8 cellular contexts compared by ENCODE assay signal in genomic region chr1:212287261-212287895, GRCh38. TPM values are rescaled to one million over a fixed set of nuclear protein-coding genes. Genes with fewer than 3 reads are reported as not detected.
DNase-seq lines count a peak whose midpoint lies in the region; ATAC-seq and TF ChIP-seq lines count a peak whose summit lies in the region.

No MANE protein-coding gene starts in this region.

- in situ Hi-C loops in ACHN (cut with HindIII; ENCODE audit: low pct_ligation_motif_present, low pct_unique_long_range_greater_than_20kb, low sequenced_read_pairs): no loop called here

- BruUV-seq in A673 (replicated peaks; lab: Mats Ljungman, UMichigan): no TSS peak

- H3K9me3 ChIP-seq in A673 (ENCODE audit: low read depth, low read length, poor library complexity, severe bottlenecking) (no peaks in the 10 kb centered on the region), HUES64 (ENCODE audit: insufficient read depth, low read depth, low read length) (no peaks in the 10 kb centered on the region), muscle layer of duodenum (ENCODE audit: control insufficient read depth in 1 of 2, low read length in 2 of 2) (no peaks in the 10 kb centered on the region)

- 0 out of 2 replicates have a peak overlapping the region, but pooled peaks have one; percentile 80 for H3K9ac ChIP-seq in HUES64 (ENCODE audit: low read depth, low read length)

- H3K27me3 ChIP-seq in A673 (replicated peaks; ENCODE audit: insufficient read depth, low read depth, low read length, poor library complexity) (no peaks in the 10 kb centered on the region), HUES64 (ENCODE audit: insufficient read depth, low read length) (no peaks in the 10 kb centered on the region), muscle layer of duodenum (ENCODE audit: low read depth, low read length) (no peaks in the 10 kb centered on the region)

- H3K27ac Mint-ChIP-seq in chondrocyte (ENCODE audit: unreplicated experiment): peak overlapping the region; percentile 91

- H3K9me3 Mint-ChIP-seq in chondrocyte (ENCODE audit: low read depth): no peaks in the 10 kb centered on the region

- H3K36me3 ChIP-seq in A673 (ENCODE audit: insufficient read depth, low read length, poor library complexity, severe bottlenecking): no peaks in the 10 kb centered on the region
- H3K36me3 ChIP-seq in HUES64 (ENCODE audit: insufficient read depth, low read length): no peaks in the 10 kb centered on the region
- H3K36me3 ChIP-seq in muscle layer of duodenum (ENCODE audit: control insufficient read depth in 1 of 2, insufficient read depth in 2 of 2, low read length in 2 of 2): no peaks in the 10 kb centered on the region

- no peak for ATAC-seq in GM19351 (IDR thresholded peaks at IDR 0.05; ENCODE audit: unreplicated experiment)

- TF ChIP-seq CTCF in A673 (conservative IDR thresholded peaks at IDR 0.05; ENCODE audit: low read depth, low read length) (no peak), chondrocyte (IDR thresholded peaks at IDR 0.05) (no peak)

- peak overlapping the region; percentile 93 for H3K4me3 ChIP-seq in A673 (ENCODE audit: low read depth, low read length, poor library complexity, severe bottlenecking)
- peak overlapping the region; percentile 73 for H3K4me3 ChIP-seq in HUES64 (ENCODE audit: low read length)
- peak overlapping the region; percentile 94 to 95 for H3K4me3 ChIP-seq in muscle layer of duodenum (ENCODE audit: low read depth in 1 of 2, low read length in 2 of 2)

- peak overlapping the region; percentile 85 for H3K4me3 Mint-ChIP-seq in chondrocyte (ENCODE audit: unreplicated experiment)

- intact Hi-C loops in A673 (cut with micrococcal nuclease; ENCODE audit: unreplicated experiment): loop anchor here (5.0 kb wide), 1 partner anchor 610 kb away; the partner anchor contains the start of gene NEK2

- H3K4me1 Mint-ChIP-seq in chondrocyte (ENCODE audit: low read depth): peaks cover 45% of the 10 kb centered on the region

- DNase-seq in A673 (ENCODE audit: low spot score) (no peak), chondrocyte (ENCODE audit: low spot score) (no peak), kidney glomerular epithelial cell (lab: John Stamatoyannopoulos, UW) (no peak), HuH-7 (ENCODE audit: low spot score) (no peak), ACHN (no peak)

- CTCF ChIA-PET in A673 (lab: Charles Lee): no interaction called here

- H3K4me1 ChIP-seq in A673 (ENCODE audit: insufficient read depth, low read length, poor library complexity, severe bottlenecking): peaks cover 28% of the 10 kb centered on the region
- peaks cover 38% of the 10 kb centered on the region for H3K4me1 ChIP-seq in HUES64 (ENCODE audit: insufficient read depth, low read length)
- H3K4me1 ChIP-seq in muscle layer of duodenum (ENCODE audit: control insufficient read depth in 1 of 2, insufficient read depth in 2 of 2, low read length in 2 of 2): peaks cover 3 to 48% of the 10 kb centered on the region in 2 donors

- no peaks in the 10 kb centered on the region for H3K36me3 Mint-ChIP-seq in chondrocyte (ENCODE audit: low read depth)

- H3K27me3 Mint-ChIP-seq in chondrocyte (ENCODE audit: low read depth): no peaks in the 10 kb centered on the region

- POLR2A ChIA-PET in A673 (lab: Charles Lee; ENCODE audit: low non-redundant PET): no interaction called here

- WGBS in HUES64: 57% methylated on average over 1 of the region's 3 CpGs

- H3K27ac ChIP-seq in A673 (ENCODE audit: low read depth, low read length, poor library complexity, severe bottlenecking) (no peak overlapping the region), HUES64 (ENCODE audit: low read depth, low read length) (no peak overlapping the region), muscle layer of duodenum (ENCODE audit: low read length) (peak overlapping the region; percentile 95)

RNA-seq across cellular contexts. Expression of gene PPP2R5A, which starts 2.2 kb away (rescaled TPM):
- 13.9 and 16.7 TPM in 2 replicates for total RNA-seq in A673 (2021)
- polyA plus RNA-seq in HUES64 (2013, experiment 1 of 2): 22.1 TPM
- 22.0 TPM for polyA plus RNA-seq in HUES64 (2013, experiment 2 of 2)
- 12.2 to 16.9 TPM (median 16.8 TPM) in 3 replicates for total RNA-seq in chondrocyte
